In the genomic region with DNA sequence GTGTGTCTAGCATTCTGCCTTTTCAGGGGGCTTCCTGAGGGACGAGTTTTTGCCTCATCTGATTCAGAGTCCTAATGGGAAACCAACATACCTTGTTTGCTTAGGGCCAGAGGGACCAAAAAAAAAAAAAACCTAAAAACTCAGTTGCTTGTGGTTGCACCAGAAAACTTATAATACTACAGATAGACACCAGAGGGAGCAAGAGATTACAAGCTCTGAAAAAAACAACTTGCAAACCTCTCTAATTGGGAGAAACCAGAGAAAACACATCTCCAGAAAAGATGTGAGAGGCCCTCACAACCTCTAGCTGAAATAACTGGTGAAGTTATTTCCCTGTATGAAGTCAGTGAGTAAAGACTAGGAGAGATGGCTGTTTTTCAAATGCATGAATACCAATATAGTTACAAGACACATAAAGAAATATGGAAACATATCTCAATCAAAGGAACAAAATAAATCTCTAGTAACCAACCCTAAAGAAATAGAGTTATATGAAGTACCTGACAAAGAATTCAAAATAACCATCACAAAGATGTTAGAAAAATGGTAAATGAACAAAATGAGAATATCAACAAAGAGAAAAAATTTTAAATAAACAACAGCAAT, we compare ENCODE assay signal across 8 cellular contexts.
DNase-seq lines count a peak whose midpoint lies in the region; FAIRE-seq and TF ChIP-seq lines count a peak whose summit lies in the region.

No MANE protein-coding gene starts in this region.

- H3K27me3 ChIP-seq in A673 (replicated peaks; ENCODE audit: insufficient read depth, low read depth, low read length, poor library complexity) (no peaks in the 10 kb centered on the region), GM23248 (replicated peaks; ENCODE audit: insufficient read depth) (no peaks in the 10 kb centered on the region), NT2/D1 (ENCODE audit: insufficient read depth, insufficient read length) (no peaks in the 10 kb centered on the region), esophagus muscularis mucosa (no peaks in the 10 kb centered on the region), small intestine (ENCODE audit: control insufficient read depth in 2 of 2, insufficient read depth in 2 of 2, low read length in 2 of 2) (no peaks in the 10 kb centered on the region)

- no peaks in the 10 kb centered on the region for H4K20me1 ChIP-seq in GM23248 (ENCODE audit: insufficient read depth)

- no peak for TF ChIP-seq EP300 in esophagus muscularis mucosa (IDR thresholded peaks at IDR 0.05)

- no peaks in the 10 kb centered on the region for H3K4me1 ChIP-seq in A673 (ENCODE audit: insufficient read depth, low read length, poor library complexity, severe bottlenecking)
- H3K4me1 ChIP-seq in GM23248 (ENCODE audit: insufficient read depth) = no peaks in the 10 kb centered on the region
- H3K4me1 ChIP-seq in NT2/D1 (ENCODE audit: insufficient read depth, insufficient read length) = no peaks in the 10 kb centered on the region
- no peaks in the 10 kb centered on the region for H3K4me1 ChIP-seq in esophagus muscularis mucosa
- H3K4me1 ChIP-seq in small intestine (ENCODE audit: control insufficient read depth in 2 of 2, insufficient read depth in 1 of 2, low read depth in 1 of 2, low read length in 1 of 2) = no peaks in the 10 kb centered on the region

- peak; percentile 69 for TF ChIP-seq CTCF in A673 (conservative IDR thresholded peaks at IDR 0.05; ENCODE audit: low read depth, low read length)
- TF ChIP-seq CTCF in esophagus muscularis mucosa (IDR thresholded peaks at IDR 0.05) = peak; percentile 18 to 44 (median 44)

- in situ Hi-C loops in GM23248 (cut with MboI) = loop anchor here (25.0 kb wide), 1 partner anchor 1014 kb away; no protein-coding TSS in a partner anchor

- POLR2A ChIA-PET in A673 (lab: Charles Lee; ENCODE audit: low non-redundant PET) = no interaction called here

- H3K79me2 ChIP-seq in GM23248 (ENCODE audit: insufficient read depth) = no peaks in the 10 kb centered on the region

- H3K4me2 ChIP-seq in GM23248 (ENCODE audit: unreplicated experiment) = no peak overlapping the region

- TF ChIP-seq POLR2A in esophagus muscularis mucosa (IDR thresholded peaks at IDR 0.05; ENCODE audit: low read depth) = no peak

- FAIRE-seq in small intestine (lab: Jason Lieb, UNC) = peak; percentile 49

- H3K9me3 ChIP-seq in A673 (ENCODE audit: low read depth, low read length, poor library complexity, severe bottlenecking) (no peaks in the 10 kb centered on the region), GM23248 (ENCODE audit: low read depth) (no peaks in the 10 kb centered on the region), NT2/D1 (ENCODE audit: insufficient read depth, low read length) (peaks cover 14% of the 10 kb centered on the region; the same call in 1 of the 2 replicates), esophagus muscularis mucosa (peaks cover 0 to 16% (median 3%) of the 10 kb centered on the region in 4 donors), small intestine (ENCODE audit: control insufficient read depth, low read depth) (no peaks in the 10 kb centered on the region)

- intact Hi-C loops in A673 (cut with micrococcal nuclease; ENCODE audit: unreplicated experiment) = loop anchor here (2.0 to 5.0 kb wide), 4 partner anchors 194 to 1004 kb away; no protein-coding TSS in a partner anchor
- intact Hi-C loops in esophagus muscularis mucosa (cut with DNase I) = loop anchor here (2.0 kb wide), 1 partner anchor 194 kb away; no protein-coding TSS in a partner anchor

- CTCF ChIA-PET in A673 (lab: Charles Lee) = interaction anchor here (0.6 to 1.7 kb wide), 15 partner anchors 18 to 1342 kb away, joined by 3 to 9 read pairs (median 4); no protein-coding TSS in a partner anchor

- no peaks in the 10 kb centered on the region for H3K36me3 ChIP-seq in A673 (ENCODE audit: insufficient read depth, low read length, poor library complexity, severe bottlenecking)
- no peaks in the 10 kb centered on the region for H3K36me3 ChIP-seq in GM23248 (ENCODE audit: low read depth)
- H3K36me3 ChIP-seq in NT2/D1 (ENCODE audit: insufficient read depth, insufficient read length, low read length) = no peaks in the 10 kb centered on the region
- no peaks in the 10 kb centered on the region for H3K36me3 ChIP-seq in esophagus muscularis mucosa
- no peaks in the 10 kb centered on the region for H3K36me3 ChIP-seq in small intestine (ENCODE audit: control insufficient read depth in 2 of 2, insufficient read depth in 2 of 2, low read length in 2 of 2)

- no peaks in the 10 kb centered on the region for H3F3A ChIP-seq in GM23248 (ENCODE audit: insufficient read depth)

- H3K27ac ChIP-seq in A673 (ENCODE audit: low read depth, low read length, poor library complexity, severe bottlenecking) = no peak overlapping the region
- no peak overlapping the region for H3K27ac ChIP-seq in GM23248
- H3K27ac ChIP-seq in esophagus muscularis mucosa (replicated peaks in 1 of 4) = no peak overlapping the region
- no peak overlapping the region for H3K27ac ChIP-seq in small intestine (ENCODE audit: low read depth in 1 of 2, low read length in 1 of 2)

- no peak overlapping the region for H2AFZ ChIP-seq in GM23248

- DNase-seq in A673 (ENCODE audit: low spot score) = peak; percentile 68
- peak; percentile 57 for DNase-seq in GM23248
- peak; percentile 79 for DNase-seq in NT2/D1 (ENCODE audit: low read depth, low spot score)
- no peak for DNase-seq in esophagus muscularis mucosa (ENCODE audit: extremely low spot score)
- peak; percentile 22 for DNase-seq in small intestine
- DNase-seq in stimulated activated CD4-positive, alpha-beta T cell treated with anti-CD3 and anti-CD28 coated beads, Interleukin-4, amount 100 ng/mL, for 4 hours = no peak
- DNase-seq in ureter (ENCODE audit: low spot score) = no peak
- DNase-seq in NCI-H1930 (lab: John Stamatoyannopoulos, UW) = no peak

- WGBS in GM23248 (ENCODE audit: low coverage in 1 of 2, low lambda C conversion rate in 2 of 2, missing lambda C conversion rate in 2 of 2), 2 experiments = 0% methylated on average over 1 of the region's 1 CpG
- WGBS in esophagus muscularis mucosa = 36% methylated on average over 1 of the region's 1 CpG
- 0 to 12% (median 7%) methylated on average over 1 of the region's 1 CpG for WGBS in small intestine, 3 donors

- H3K4me3 ChIP-seq in A673 (ENCODE audit: low read depth, low read length, poor library complexity, severe bottlenecking) (no peak overlapping the region), GM23248 (no peak overlapping the region), NT2/D1 (ENCODE audit: insufficient read length, low read depth) (no peak overlapping the region), esophagus muscularis mucosa (no peak overlapping the region), small intestine (ENCODE audit: low read depth in 1 of 2, low read length in 2 of 2) (no peak overlapping the region)

- no peak overlapping the region for H3K9ac ChIP-seq in GM23248
- no peak overlapping the region for H3K9ac ChIP-seq in NT2/D1 (ENCODE audit: insufficient read length, low read depth)

- BruUV-seq in A673 (replicated peaks; lab: Mats Ljungman, UMichigan) = no TSS peak

- H3K9me2 ChIP-seq in GM23248 (ENCODE audit: insufficient read depth) = no peaks in the 10 kb centered on the region

Comparison
In these comparisons a context has a peak if more than half of its experiments do, and no peak if none do; other contexts are left out.
1. DNase-seq: peak in A673 (single experiment), GM23248 (single experiment), NT2/D1 (single experiment) and small intestine (single experiment); none in esophagus muscularis mucosa (single experiment), stimulated activated CD4-positive, alpha-beta T cell treated with anti-CD3 and anti-CD28 coated beads, Interleukin-4, amount 100 ng/mL, for 4 hours (0 of 2), ureter (single experiment) and NCI-H1930 (0 of 2).